23 cellular contexts compared by ENCODE assay signal in genomic region chr17:5683241-5683640, GRCh38.
DNase-seq lines count a peak whose midpoint lies in the region; ATAC-seq and TF ChIP-seq lines count a peak whose summit lies in the region.
"Had no signal": no experiment of that assay in that cellular context is flagged by ENCODE, and none has a peak within 500 bp of the region (broad histone marks: within the 10 kb centered on the region; RNA-seq: fewer than 3 reads in every experiment).

No MANE protein-coding gene starts in this region.

- H3K9me3 Mint-ChIP-seq in progenitor cell of endocrine pancreas (ENCODE audit: low read depth) = no peaks in the 10 kb centered on the region
- H3K9me3 Mint-ChIP-seq: HFFc6 had no signal

- peaks cover 12% of the 10 kb centered on the region for H3K27me3 Mint-ChIP-seq in progenitor cell of endocrine pancreas

- H3K4me3 ChIP-seq in cardiac muscle cell (no peak overlapping the region), heart left ventricle (no peak overlapping the region), uterus (no peak overlapping the region)

- no peak for TF ChIP-seq POLR2A in heart left ventricle (IDR thresholded peaks at IDR 0.05)
- TF ChIP-seq POLR2A in uterus (IDR thresholded peaks at IDR 0.05) = no peak

- peak overlapping the region; percentile 60 for H3K27ac ChIP-seq in cardiac muscle cell
- H3K27ac ChIP-seq in heart left ventricle = no peak overlapping the region
- no peak overlapping the region for H3K27ac ChIP-seq in uterus
- H3K27ac ChIP-seq: HL-60 had no signal

- 11 to 20% (median 16%) methylated on average over 4 to 6 of the region's 6 CpGs for WGBS in heart left ventricle, 4 donors

- no peak for TF ChIP-seq CTCF in cardiac muscle cell (IDR thresholded peaks at IDR 0.05; ENCODE audit: low read depth, low read length)
- no peak for TF ChIP-seq CTCF in heart left ventricle (IDR thresholded peaks at IDR 0.05)
- no peak for TF ChIP-seq CTCF in progenitor cell of endocrine pancreas (IDR thresholded peaks at IDR 0.05; ENCODE audit: unreplicated experiment)
- no peak for TF ChIP-seq CTCF in uterus (IDR thresholded peaks at IDR 0.05)

- H3K36me3 Mint-ChIP-seq in progenitor cell of endocrine pancreas (ENCODE audit: insufficient read depth) = no peaks in the 10 kb centered on the region
- H3K36me3 Mint-ChIP-seq: CD4-positive, CD25-positive, alpha-beta regulatory T cell; CD8-positive, alpha-beta memory T cell had no signal

- intact Hi-C loops in heart left ventricle (cut with DNase I) = no loop called here
- intact Hi-C loops in uterus (cut with DNase I; ENCODE audit: low total_unique reads) = no loop called here

- H3K4me1 ChIP-seq in cardiac muscle cell (ENCODE audit: low read depth) (peaks cover 7% of the 10 kb centered on the region), heart left ventricle (no peaks in the 10 kb centered on the region), uterus (no peaks in the 10 kb centered on the region)
- H3K4me1 ChIP-seq: BE2C had no signal

- H3K27me3 ChIP-seq in cardiac muscle cell = no peaks in the 10 kb centered on the region
- H3K27me3 ChIP-seq in heart left ventricle = peaks cover 0 to 14% (median 0%) of the 10 kb centered on the region in 9 donors
- H3K27me3 ChIP-seq in uterus = no peaks in the 10 kb centered on the region
- H3K27me3 ChIP-seq: BE2C had no signal

- DNase-seq in cardiac muscle cell (ENCODE audit: low read depth in 1 of 2, low spot score in 1 of 2) (peak in 1 of 2 donors; percentile 50), heart left ventricle (no peak), NCI-H69 (lab: John Stamatoyannopoulos, UW) (peak; percentile 18), cerebellum (ENCODE audit: low spot score) (peak; percentile 8), progenitor cell of endocrine pancreas (ENCODE audit: low spot score, unreplicated experiment) (no peak), uterus (no peak), HPDE6-E6E7 (ENCODE audit: extremely low spot score) (no peak)
- no peak for DNase-seq in effector CD4-positive, alpha-beta T cell
- DNase-seq: ACHN; BE2C; CD4-positive, CD25-positive, alpha-beta regulatory T cell; CD8-positive, alpha-beta memory T cell; COR-L47; DMS 273 treated with DMSO at 0.1 percent for 48 hours; DMS53; DND-41; EL; GOT3; H7; HFFc6; IMR-90 had no signal

- no peak for ATAC-seq in heart left ventricle
- ATAC-seq: HCT116 had no signal

- peaks cover 5% of the 10 kb centered on the region for H3K4me1 Mint-ChIP-seq in progenitor cell of endocrine pancreas (ENCODE audit: low read depth)
- H3K4me1 Mint-ChIP-seq: CD8-positive, alpha-beta memory T cell had no signal

- peak overlapping the region; percentile 35 for H3K27ac Mint-ChIP-seq in progenitor cell of endocrine pancreas
- H3K27ac Mint-ChIP-seq: CD4-positive, CD25-positive, alpha-beta regulatory T cell; HFFc6 had no signal

- H3K36me3 ChIP-seq in cardiac muscle cell (no peaks in the 10 kb centered on the region), heart left ventricle (no peaks in the 10 kb centered on the region), uterus (no peaks in the 10 kb centered on the region)
- H3K36me3 ChIP-seq: BE2C had no signal

- H3K9me3 ChIP-seq in cardiac muscle cell (ENCODE audit: low read depth) (no peaks in the 10 kb centered on the region), heart left ventricle (peaks cover 0 to 13% (median 0%) of the 10 kb centered on the region in 12 donors), uterus (no peaks in the 10 kb centered on the region)
- H3K9me3 ChIP-seq: BE2C had no signal

- no peak overlapping the region for H3K4me3 Mint-ChIP-seq in progenitor cell of endocrine pancreas (ENCODE audit: low read depth)
- H3K4me3 Mint-ChIP-seq: CD4-positive, CD25-positive, alpha-beta regulatory T cell; CD8-positive, alpha-beta memory T cell; HFFc6 had no signal

Comparison
In these comparisons a context has a peak if more than half of its experiments do, and no peak if none do; other contexts are left out.
1. DNase-seq: peak in NCI-H69 (single experiment) and cerebellum (single experiment); none in heart left ventricle (0 of 5), progenitor cell of endocrine pancreas (single experiment), uterus (0 of 2), HPDE6-E6E7 (single experiment) and effector CD4-positive, alpha-beta T cell (single experiment).